In the genomic region with DNA sequence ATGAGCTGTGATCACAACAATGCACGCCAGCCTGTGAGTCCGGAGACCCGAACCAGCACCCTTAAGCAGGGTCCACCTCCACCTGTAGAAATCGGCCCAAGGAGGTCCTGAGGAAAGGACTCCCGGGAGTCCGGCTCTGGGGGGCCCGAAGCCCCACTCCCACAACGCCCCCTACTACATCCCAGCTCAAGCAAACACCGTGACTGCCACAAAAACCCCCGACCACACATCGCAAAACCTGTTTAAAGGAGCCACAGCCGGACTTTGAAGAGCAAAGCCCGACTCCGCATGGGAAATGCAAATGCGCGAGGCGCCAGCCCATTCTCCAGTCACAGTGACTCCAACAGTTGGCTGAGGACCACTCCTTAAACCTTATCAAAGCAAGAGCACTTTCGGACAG, we compare ENCODE assay signal across 22 cellular contexts.
"Had no signal": no experiment of that assay in that cellular context is flagged by ENCODE, and none has a peak within 500 bp of the region (broad histone marks: within the 10 kb centered on the region; RNA-seq: fewer than 3 reads in every experiment).

No MANE protein-coding gene starts in this region.

- H3K27me3 ChIP-seq: MG63, SJSA1 had no signal

- H3K4me1 ChIP-seq: SJSA1 had no signal

- H3K27ac ChIP-seq: SJSA1, SK-N-MC had no signal

- H3K9me3 ChIP-seq: MG63, SJSA1 had no signal

- DNase-seq: KBM-7, MG63, NCI-H1092, NCI-H1105 treated with DMSO at 0.1 percent for 48 hours, NCI-H1417 treated with DMSO at 0.1 percent for 48 hours, NCI-H146, NCI-H1694 treated with DMSO at 0.1 percent for 48 hours, NCI-H1930, NCI-H2081, NCI-H2107, NCI-H2171, NCI-H226, NCI-H446, NCI-H510A, NCI-H524 treated with DMSO at 0.1 percent for 48 hours, NCI-H69, NCI-H774, Right ventricle myocardium superior, RPMI8226, SIG-M5 had no signal

- H3K4me3 ChIP-seq: MG63, SJSA1, SK-N-MC had no signal

- H3K36me3 ChIP-seq: MG63, SJSA1 had no signal
